10 cellular contexts compared by ENCODE assay signal in the genomic region with DNA sequence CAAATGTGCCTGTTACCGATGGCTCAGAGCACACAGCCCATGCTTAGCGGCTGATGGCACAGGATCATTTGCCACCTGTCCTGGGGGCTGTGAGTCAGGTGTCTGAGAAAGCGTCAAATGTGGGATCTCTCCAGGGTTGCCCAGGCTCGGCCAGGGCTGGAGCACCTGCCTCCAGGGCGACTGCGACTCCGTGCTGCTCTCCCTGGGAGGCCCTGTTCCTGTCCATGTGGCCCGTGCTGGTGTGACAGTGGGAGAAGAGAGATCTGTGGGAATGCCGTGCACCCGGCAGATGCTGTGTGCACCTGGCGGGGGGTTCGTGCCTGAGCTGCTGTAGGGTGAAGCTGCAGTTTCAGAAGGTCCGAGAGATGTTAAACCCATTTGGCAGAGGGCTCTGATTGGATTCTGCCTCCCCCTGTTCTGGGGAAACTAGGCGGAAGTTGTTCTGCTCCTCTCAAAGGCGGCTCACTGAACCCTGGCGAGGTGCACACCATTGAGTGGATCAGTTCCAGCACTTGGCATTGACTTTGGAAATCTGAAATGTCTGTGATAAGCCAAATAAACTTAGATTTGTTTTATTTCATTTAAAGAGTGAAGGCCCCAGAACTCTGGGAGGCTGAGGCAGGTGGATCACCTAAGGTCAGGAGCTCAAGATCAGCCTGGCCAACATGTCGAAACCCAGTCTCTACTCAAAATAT. TPM values are rescaled to one million over a fixed set of nuclear protein-coding genes. Genes with fewer than 3 reads are reported as not detected.
"Had no signal": no experiment of that assay in that cellular context is flagged by ENCODE, and none has a peak within 500 bp of the region (broad histone marks: within the 10 kb centered on the region; RNA-seq: fewer than 3 reads in every experiment).

No MANE protein-coding gene starts in this region.

- H3K36me3 ChIP-seq: HAP-1 had no signal

- H3K9ac ChIP-seq: GM23248 had no signal

- H3K4me1 ChIP-seq: HAP-1 had no signal

- ATAC-seq: HCT116 had no signal

- H3K9me3 ChIP-seq: HAP-1 had no signal

- DNase-seq: GM23248, GOT3, H7, HFFc6, KBM-7 had no signal

- H2AFZ ChIP-seq: GM23248 had no signal

- H3K27ac ChIP-seq: GM23248, HL-60 had no signal

- H3K4me3 ChIP-seq: GM23248, HAP-1 had no signal

RNA-seq across cellular contexts. Expression of a gene that starts 34.7 kb away (rescaled TPM):
- total RNA-seq: GM23248, H4, H7, HFFc6 had no signal
- polyA plus RNA-seq: GM23248, IgD-negative memory B cell had no signal
